8 cellular contexts compared by ENCODE assay signal in genomic region chr7:134458341-134458805, GRCh38. TPM values are rescaled to one million over a fixed set of nuclear protein-coding genes. Genes with fewer than 3 reads are reported as not detected.
DNase-seq lines count a peak whose midpoint lies in the region; TF ChIP-seq lines count a peak whose summit lies in the region.

No MANE protein-coding gene starts in this region.

- peak; percentile 79 for DNase-seq in GM06990 (ENCODE audit: extremely low read depth, insufficient read length)
- DNase-seq in GM23248: peak; percentile 78
- DNase-seq in MG63: peak; percentile 49
- peak in 43 of 61 donors; percentile 24 to 79 (median 55) for DNase-seq in caudate nucleus (lab: John Stamatoyannopoulos, UW)
- no peak for DNase-seq in kidney epithelial cell (ENCODE audit: low read depth)
- DNase-seq in stimulated activated CD4-positive, alpha-beta T cell treated with anti-CD3 and anti-CD28 coated beads, Interleukin-1b, Interleukin-23, amount 100 ng/mL, for 4 hours (ENCODE audit: low read depth in 2 of 2): peak; percentile 32 to 45
- no peak for DNase-seq in cerebellar nuclear complex (lab: John Stamatoyannopoulos, UW)

- 1% methylated on average over 34 to 35 of the region's 37 CpGs for WGBS in GM23248 (ENCODE audit: low coverage in 1 of 2, low lambda C conversion rate in 2 of 2, missing lambda C conversion rate in 2 of 2), 2 experiments

- H3K79me2 ChIP-seq in GM23248 (ENCODE audit: insufficient read depth): peaks cover 38% of the 10 kb centered on the region

- H4K20me1 ChIP-seq in GM23248 (ENCODE audit: insufficient read depth): no peaks in the 10 kb centered on the region

- H3K36me3 ChIP-seq in GM06990 (ENCODE audit: control insufficient read depth, insufficient read depth, low read length): no peaks in the 10 kb centered on the region
- no peaks in the 10 kb centered on the region for H3K36me3 ChIP-seq in GM23248 (ENCODE audit: low read depth)
- no peaks in the 10 kb centered on the region for H3K36me3 ChIP-seq in MG63
- H3K36me3 ChIP-seq in kidney epithelial cell (ENCODE audit: control insufficient read depth, insufficient read depth, low read length): no peaks in the 10 kb centered on the region

- H3K9ac ChIP-seq in GM23248: peak overlapping the region; percentile 84

- H3K9me3 ChIP-seq in GM23248 (ENCODE audit: low read depth) (no peaks in the 10 kb centered on the region), MG63 (no peaks in the 10 kb centered on the region)

- TF ChIP-seq CTCF in GM06990 (IDR thresholded peaks at IDR 0.05; ENCODE audit: insufficient read depth, low read length, poor library complexity, severe bottlenecking) (peak; percentile 55), WI38 (IDR thresholded peaks at IDR 0.05; ENCODE audit: low read depth, low read length) (peak; percentile 28; the same call in 1 of the 2 replicates), kidney epithelial cell (IDR thresholded peaks at IDR 0.05; ENCODE audit: insufficient read depth, low read length, poor library complexity, severe bottlenecking) (peak; percentile 42)

- peaks cover 20% of the 10 kb centered on the region for H3F3A ChIP-seq in GM23248 (ENCODE audit: insufficient read depth)

- H2AFZ ChIP-seq in GM23248: peak overlapping the region; percentile 87

- peak overlapping the region; percentile 93 for H3K4me2 ChIP-seq in GM23248 (ENCODE audit: unreplicated experiment)

- H3K4me3 ChIP-seq in GM06990 (replicated peaks; ENCODE audit: low read depth, low read length) (peak overlapping the region; percentile 83), GM23248 (peak overlapping the region; percentile 87), MG63 (peak overlapping the region; percentile 56), WI38 (ENCODE audit: low read depth, low read length) (peak overlapping the region; percentile 80), kidney epithelial cell (ENCODE audit: low read depth, low read length) (peak overlapping the region; percentile 90)

- H3K27ac ChIP-seq in GM23248 (peak overlapping the region; percentile 63), caudate nucleus (ENCODE audit: low read depth, low read length) (peak overlapping the region; percentile 71)

- H3K4me1 ChIP-seq in GM23248 (ENCODE audit: insufficient read depth): peaks cover 32% of the 10 kb centered on the region

- in situ Hi-C loops in GM23248 (cut with MboI): no loop called here

- H3K27me3 ChIP-seq in GM06990 (replicated peaks; ENCODE audit: control insufficient read depth, insufficient read depth, low read length): no peaks in the 10 kb centered on the region
- no peaks in the 10 kb centered on the region for H3K27me3 ChIP-seq in GM23248 (replicated peaks; ENCODE audit: insufficient read depth)
- no peaks in the 10 kb centered on the region for H3K27me3 ChIP-seq in MG63
- H3K27me3 ChIP-seq in kidney epithelial cell (ENCODE audit: control insufficient read depth, insufficient read depth, low read length): no peaks in the 10 kb centered on the region

- no peaks in the 10 kb centered on the region for H3K9me2 ChIP-seq in GM23248 (ENCODE audit: insufficient read depth)

RNA-seq across cellular contexts. Expression of gene AKR1B1, which starts 0.5 kb away (rescaled TPM):
- 55.1 and 61.0 TPM in 2 replicates for total RNA-seq in GM23248 (2014; rRNA removed; shearing (Covaris generic))
- 164 and 176 TPM in 2 replicates for polyA plus RNA-seq in GM23248 (2016; fragmentation: Nextera tagmentation; extraction: Ambion mirVana)
- 53.3 and 89.3 TPM in 2 replicates for total RNA-seq in MG63 (2014; rRNA removed; shearing (Covaris generic); ENCODE audit: low replicate concordance)
- 80.0 and 87.8 TPM in 2 replicates for total RNA-seq in kidney epithelial cell

Comparison
In these comparisons a context has a peak if more than half of its experiments do, and no peak if none do; other contexts are left out.
1. DNase-seq: peak in GM06990 (single experiment), GM23248 (single experiment), MG63 (single experiment), caudate nucleus (43 of 61) and stimulated activated CD4-positive, alpha-beta T cell treated with anti-CD3 and anti-CD28 coated beads, Interleukin-1b, Interleukin-23, amount 100 ng/mL, for 4 hours (2 of 2); none in kidney epithelial cell (single experiment) and cerebellar nuclear complex (0 of 2).
2. Peak in every context shown above with its lines, with median percentiles within 50 percentile points of each other: H3K4me3 ChIP-seq and CTCF ChIP-seq.